ENCODE assay signal across 12 cellular contexts in the genomic region with DNA sequence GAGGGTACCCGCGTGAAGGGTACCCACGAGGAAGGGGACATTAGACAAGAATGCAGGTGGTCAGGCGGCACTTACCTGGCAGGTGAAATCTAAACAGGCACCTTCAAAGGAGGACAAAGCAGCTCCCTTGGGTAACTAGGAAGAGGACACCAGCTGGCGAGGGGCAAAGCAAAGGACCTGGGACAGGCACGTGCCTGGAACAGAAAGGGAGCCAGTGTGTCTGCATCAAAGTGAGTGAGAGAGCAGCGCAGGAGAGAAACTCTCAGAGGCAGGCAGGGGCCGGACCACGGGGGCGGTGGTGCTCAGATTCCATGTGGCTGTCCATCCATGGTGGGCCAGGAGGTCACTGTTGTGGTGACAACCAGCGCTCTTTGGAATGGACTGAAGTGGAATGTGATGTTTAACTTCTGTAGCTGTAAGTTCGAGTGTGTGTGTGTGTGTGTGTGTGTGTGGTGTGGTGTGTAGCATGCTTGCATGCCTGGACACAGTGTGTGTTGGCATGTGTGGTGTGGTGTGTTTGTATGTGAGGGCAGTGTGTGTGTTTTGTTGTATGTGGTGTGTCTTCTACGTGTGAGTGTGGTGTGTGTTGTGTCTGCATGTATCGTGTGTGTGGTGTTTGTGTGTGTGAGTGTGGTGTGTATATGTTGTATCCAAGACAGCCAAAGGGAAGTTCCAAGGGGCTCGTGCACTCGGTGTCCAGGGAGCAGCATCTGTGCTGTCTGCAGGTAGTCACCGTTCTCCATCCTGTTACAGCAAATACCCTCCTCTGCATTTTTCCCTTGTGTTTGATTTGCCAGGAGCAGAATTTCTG.
DNase-seq lines count a peak whose midpoint lies in the region; ATAC-seq and FAIRE-seq lines count a peak whose summit lies in the region.
"Had no signal": no experiment of that assay in that cellular context is flagged by ENCODE, and none has a peak within 500 bp of the region (broad histone marks: within the 10 kb centered on the region; RNA-seq: fewer than 3 reads in every experiment).

No MANE protein-coding gene starts in this region.

- no peak for ATAC-seq in GM18519 (IDR thresholded peaks at IDR 0.05; ENCODE audit: low FRiP score, unreplicated experiment)
- ATAC-seq in GM21825 (IDR thresholded peaks at IDR 0.05; ENCODE audit: unreplicated experiment): no peak

- H3K27ac ChIP-seq in caudate nucleus (ENCODE audit: low read depth, low read length): no peak overlapping the region

- FAIRE-seq in HTR-8/SVneo (lab: Jason Lieb, UNC): peak; percentile 88

- intact Hi-C loops in posterior vena cava (cut with DNase I): no loop called here

- DNase-seq in HTR-8/SVneo (ENCODE audit: insufficient read length, low spot score) (no peak), kidney tubule cell (ENCODE audit: low spot score) (peak; percentile 49), posterior vena cava (ENCODE audit: low spot score) (peak; percentile 78), NCI-H187 (lab: John Stamatoyannopoulos, UW) (no peak), caudate nucleus (lab: John Stamatoyannopoulos, UW) (no peak)
- DNase-seq in activated naive CD4-positive, alpha-beta T cell treated with anti-CD3 and anti-CD28 coated beads, Interleukin-2, amount 50 U/mL, for 16 hours: peak; percentile 4
- DNase-seq: DND-41; foreskin fibroblast; immature natural killer cell; stimulated activated naive CD4-positive, alpha-beta T cell had no signal

Comparison
In these comparisons a context has a peak if more than half of its experiments do, and no peak if none do; other contexts are left out.
1. DNase-seq: peak in activated naive CD4-positive, alpha-beta T cell treated with anti-CD3 and anti-CD28 coated beads, Interleukin-2, amount 50 U/mL, for 16 hours (single experiment), kidney tubule cell (single experiment) and posterior vena cava (single experiment); none in HTR-8/SVneo (single experiment), NCI-H187 (0 of 2) and caudate nucleus (0 of 61).